18 cellular contexts compared by ENCODE assay signal in genomic region chr7:143085603-143086002, GRCh38. TPM values are rescaled to one million over a fixed set of nuclear protein-coding genes. Genes with fewer than 3 reads are reported as not detected.
"Had no signal": no experiment of that assay in that cellular context is flagged by ENCODE, and none has a peak within 500 bp of the region (broad histone marks: within the 10 kb centered on the region; RNA-seq: fewer than 3 reads in every experiment).

No MANE protein-coding gene starts in this region.

RNA-seq across cellular contexts. Expression of gene OR6V1, which starts 33.5 kb away (rescaled TPM):
- total RNA-seq: colonic mucosa, dermis microvascular lymphatic vessel endothelial cell, endodermal cell, esophagus mucosa, esophagus squamous epithelium, gastrocnemius medialis, glomerular endothelial cell, heart right ventricle, kidney epithelial cell, left cardiac atrium, left lung, left ventricle myocardium superior, lower leg skin, lower lobe of right lung, lung microvascular endothelial cell, mononuclear cell, mucosa of gallbladder had no signal
- polyA plus RNA-seq: heart right ventricle, keratinocyte had no signal

RNA-seq across cellular contexts. Expression of gene PIP, which starts 46.3 kb away (rescaled TPM):
- total RNA-seq: colonic mucosa, dermis microvascular lymphatic vessel endothelial cell, endodermal cell, esophagus squamous epithelium, gastrocnemius medialis, glomerular endothelial cell, heart right ventricle, kidney epithelial cell, left cardiac atrium, left ventricle myocardium superior, lung microvascular endothelial cell, mononuclear cell, mucosa of gallbladder had no signal
- polyA plus RNA-seq: heart right ventricle, keratinocyte had no signal

RNA-seq across cellular contexts. Expression of gene OR9A2, which starts 58.7 kb away (rescaled TPM):
- total RNA-seq: colonic mucosa, dermis microvascular lymphatic vessel endothelial cell, endodermal cell, esophagus mucosa, esophagus squamous epithelium, gastrocnemius medialis, kidney epithelial cell, left cardiac atrium, left lung, left ventricle myocardium superior, lower leg skin, lower lobe of right lung, lung microvascular endothelial cell, mononuclear cell, mucosa of gallbladder had no signal
- polyA plus RNA-seq: heart right ventricle, keratinocyte had no signal
